In genomic region chr1:198612471-198613265, GRCh38 we compare ENCODE assay signal across 11 cellular contexts. TPM values are rescaled to one million over a fixed set of nuclear protein-coding genes. Genes with fewer than 3 reads are reported as not detected.
DNase-seq lines count a peak whose midpoint lies in the region; ATAC-seq and TF ChIP-seq lines count a peak whose summit lies in the region.
"Had no signal": no experiment of that assay in that cellular context is flagged by ENCODE, and none has a peak within 500 bp of the region (broad histone marks: within the 10 kb centered on the region; RNA-seq: fewer than 3 reads in every experiment).

No MANE protein-coding gene starts in this region.

- peaks cover 7% of the 10 kb centered on the region for H3K36me3 Mint-ChIP-seq in activated CD4-positive, alpha-beta T cell treated with anti-CD3 and anti-CD28 coated beads, Interleukin-2, amount 10 ng/mL, durations not matched to agents 24 days and 14 days (ENCODE audit: low read depth)
- peaks cover 2% of the 10 kb centered on the region for H3K36me3 Mint-ChIP-seq in activated naive CD8-positive, alpha-beta T cell treated with anti-CD3 and anti-CD28 coated beads, Interleukin-2, amount 10 ng/mL, durations not matched to agents 7 days and 5 days
- H3K36me3 Mint-ChIP-seq in stimulated activated naive B cell treated with anti-CD40 and anti-IgM and Interleukin-4, amounts not matched to agents 10 μg/mL and 1 μg/mL and 100 μg/mL, for 72 hours, result peaks cover 3 to 6% of the 10 kb centered on the region in 2 donors

- TF ChIP-seq POLR2A in thyroid gland (IDR thresholded peaks at IDR 0.05), result no peak

- WGBS in thyroid gland, 2 donors, result 84% methylated on average over 6 of the region's 6 CpGs
- WGBS in psoas muscle, 3 donors, result 83 to 86% (median 85%) methylated on average over 6 of the region's 6 CpGs

- H3K27me3 Mint-ChIP-seq in activated CD4-positive, alpha-beta T cell treated with anti-CD3 and anti-CD28 coated beads, Interleukin-2, amount 10 ng/mL, durations not matched to agents 24 days and 14 days, result no peaks in the 10 kb centered on the region
- H3K27me3 Mint-ChIP-seq in activated naive CD8-positive, alpha-beta T cell treated with anti-CD3 and anti-CD28 coated beads, Interleukin-2, amount 10 ng/mL, durations not matched to agents 7 days and 5 days, result no peaks in the 10 kb centered on the region
- H3K27me3 Mint-ChIP-seq in stimulated activated naive B cell treated with anti-CD40 and anti-IgM and Interleukin-4, amounts not matched to agents 10 μg/mL and 1 μg/mL and 100 μg/mL, for 72 hours, result no peaks in the 10 kb centered on the region

- no peaks in the 10 kb centered on the region for H3K9me3 ChIP-seq in thyroid gland
- H3K9me3 ChIP-seq in psoas muscle, result no peaks in the 10 kb centered on the region

- H3K27me3 ChIP-seq in thyroid gland (no peaks in the 10 kb centered on the region), psoas muscle (ENCODE audit: insufficient read depth in 3 of 3, low read length in 2 of 3) (no peaks in the 10 kb centered on the region)

- no peak overlapping the region for H3K27ac ChIP-seq in thyroid gland
- no peak overlapping the region for H3K27ac ChIP-seq in psoas muscle

- ATAC-seq in HG03432 (IDR thresholded peaks at IDR 0.05; ENCODE audit: unreplicated experiment) (peak; percentile 74), psoas muscle (no peak)
- peak; percentile 44 for ATAC-seq in activated naive CD8-positive, alpha-beta T cell treated with anti-CD3 and anti-CD28 coated beads, Interleukin-2, amount 10 ng/mL, durations not matched to agents 7 days and 5 days (ENCODE audit: low read depth)
- ATAC-seq in stimulated activated naive B cell treated with anti-CD40 and anti-IgM and Interleukin-4, amounts not matched to agents 10 μg/mL and 1 μg/mL and 100 μg/mL, for 72 hours (replicated peaks), result peak; percentile 59 to 77

- H3K4me1 Mint-ChIP-seq in activated CD4-positive, alpha-beta T cell treated with anti-CD3 and anti-CD28 coated beads, Interleukin-2, amount 10 ng/mL, durations not matched to agents 24 days and 14 days, result peaks cover 59% of the 10 kb centered on the region
- peaks cover 55% of the 10 kb centered on the region for H3K4me1 Mint-ChIP-seq in activated naive CD8-positive, alpha-beta T cell treated with anti-CD3 and anti-CD28 coated beads, Interleukin-2, amount 10 ng/mL, durations not matched to agents 7 days and 5 days
- H3K4me1 Mint-ChIP-seq in stimulated activated naive B cell treated with anti-CD40 and anti-IgM and Interleukin-4, amounts not matched to agents 10 μg/mL and 1 μg/mL and 100 μg/mL, for 72 hours, result peaks cover 34 to 70% of the 10 kb centered on the region in 2 donors
- H3K4me1 Mint-ChIP-seq: endodermal cell had no signal

- intact Hi-C loops in activated CD4-positive, alpha-beta T cell treated with anti-CD3 and anti-CD28 coated beads, Interleukin-2, amount 10 ng/mL, durations not matched to agents 24 days and 14 days (cut with micrococcal nuclease), result loop anchor here (1.0 to 10.0 kb wide), 4 partner anchors 9 to 358 kb away; no protein-coding TSS in a partner anchor
- intact Hi-C loops in thyroid gland (cut with DNase I) (no loop called here), psoas muscle (cut with DNase I) (no loop called here)

- peak; percentile 58 for DNase-seq in activated CD4-positive, alpha-beta T cell treated with anti-CD3 and anti-CD28 coated beads, Interleukin-2, amount 10 ng/mL, durations not matched to agents 24 days and 14 days
- DNase-seq in activated CD4-positive, alpha-beta T cell treated with anti-CD3 and anti-CD28 coated beads, Interleukin-2, amount 50 U/mL, for 1 hour, result no peak
- no peak for DNase-seq in activated naive CD8-positive, alpha-beta T cell treated with anti-CD3 and anti-CD28 coated beads, Interleukin-2, amount 10 ng/mL, durations not matched to agents 7 days and 5 days
- DNase-seq in stimulated activated naive B cell treated with anti-CD40 and anti-IgM and Interleukin-4, amounts not matched to agents 10 μg/mL and 1 μg/mL and 100 μg/mL, for 72 hours, result no peak
- DNase-seq in thyroid gland, result no peak
- no peak for DNase-seq in activated CD8-positive, alpha-beta memory T cell treated with anti-CD3 and anti-CD28 coated beads, Interleukin-2, amount 50 U/mL, for 4 hours
- DNase-seq in psoas muscle, result no peak
- DNase-seq: endodermal cell; stimulated activated CD4-positive, alpha-beta T cell treated with anti-CD3 and anti-CD28 coated beads, Interleukin-4, amount 100 ng/mL, for 1 hour had no signal

- H3K27ac Mint-ChIP-seq in activated CD4-positive, alpha-beta T cell treated with anti-CD3 and anti-CD28 coated beads, Interleukin-2, amount 10 ng/mL, durations not matched to agents 24 days and 14 days, result peak overlapping the region; percentile 94
- H3K27ac Mint-ChIP-seq in activated naive CD8-positive, alpha-beta T cell treated with anti-CD3 and anti-CD28 coated beads, Interleukin-2, amount 10 ng/mL, durations not matched to agents 7 days and 5 days, result peak overlapping the region; percentile 91
- H3K27ac Mint-ChIP-seq in stimulated activated naive B cell treated with anti-CD40 and anti-IgM and Interleukin-4, amounts not matched to agents 10 μg/mL and 1 μg/mL and 100 μg/mL, for 72 hours, result peak overlapping the region; percentile 89
- H3K27ac Mint-ChIP-seq: endodermal cell had no signal

- H3K4me1 ChIP-seq in thyroid gland, result no peaks in the 10 kb centered on the region
- H3K4me1 ChIP-seq in psoas muscle, result no peaks in the 10 kb centered on the region

- H3K4me3 ChIP-seq in thyroid gland (replicated peaks in 1 of 3) (no peak overlapping the region), psoas muscle (no peak overlapping the region)

- peaks cover 3% of the 10 kb centered on the region for H3K9me3 Mint-ChIP-seq in activated CD4-positive, alpha-beta T cell treated with anti-CD3 and anti-CD28 coated beads, Interleukin-2, amount 10 ng/mL, durations not matched to agents 24 days and 14 days
- H3K9me3 Mint-ChIP-seq in activated naive CD8-positive, alpha-beta T cell treated with anti-CD3 and anti-CD28 coated beads, Interleukin-2, amount 10 ng/mL, durations not matched to agents 7 days and 5 days, result no peaks in the 10 kb centered on the region
- peaks cover 0 to 3% of the 10 kb centered on the region in 2 donors for H3K9me3 Mint-ChIP-seq in stimulated activated naive B cell treated with anti-CD40 and anti-IgM and Interleukin-4, amounts not matched to agents 10 μg/mL and 1 μg/mL and 100 μg/mL, for 72 hours
- H3K9me3 Mint-ChIP-seq: endodermal cell had no signal

- no peaks in the 10 kb centered on the region for H3K36me3 ChIP-seq in thyroid gland
- no peaks in the 10 kb centered on the region for H3K36me3 ChIP-seq in psoas muscle (ENCODE audit: insufficient read depth in 1 of 2, low read depth in 1 of 2)

- peak overlapping the region; percentile 83 for H3K4me3 Mint-ChIP-seq in activated CD4-positive, alpha-beta T cell treated with anti-CD3 and anti-CD28 coated beads, Interleukin-2, amount 10 ng/mL, durations not matched to agents 24 days and 14 days
- H3K4me3 Mint-ChIP-seq in activated naive CD8-positive, alpha-beta T cell treated with anti-CD3 and anti-CD28 coated beads, Interleukin-2, amount 10 ng/mL, durations not matched to agents 7 days and 5 days, result peak overlapping the region; percentile 82
- H3K4me3 Mint-ChIP-seq in stimulated activated naive B cell treated with anti-CD40 and anti-IgM and Interleukin-4, amounts not matched to agents 10 μg/mL and 1 μg/mL and 100 μg/mL, for 72 hours, result peak overlapping the region; percentile 68 to 78
- H3K4me3 Mint-ChIP-seq: endodermal cell had no signal

- POLR2A ChIA-PET in activated naive CD8-positive, alpha-beta T cell treated with anti-CD3 and anti-CD28 coated beads, Interleukin-2, amount 10 ng/mL, durations not matched to agents 7 days and 5 days (lab: Charles Lee), result interaction anchor here (0.7 to 1.9 kb wide), 4 partner anchors 9 to 78 kb away, joined by 3 to 14 read pairs (median 4); partner anchors contain the start of gene PTPRC

- TF ChIP-seq CTCF in thyroid gland (IDR thresholded peaks at IDR 0.05) (no peak), psoas muscle (IDR thresholded peaks at IDR 0.05) (no peak)

RNA-seq across cellular contexts. Expression of gene PTPRC, which starts 26.2 kb away (rescaled TPM):
- 436 and 438 TPM in 2 replicates for total RNA-seq in activated CD4-positive, alpha-beta T cell treated with anti-CD3 and anti-CD28 coated beads, Interleukin-2, amount 10 ng/mL, durations not matched to agents 24 days and 14 days
- 100 to 1,000 TPM; 828 to 854 TPM for total RNA-seq in activated naive CD8-positive, alpha-beta T cell treated with anti-CD3 and anti-CD28 coated beads, Interleukin-2, amount 10 ng/mL, durations not matched to agents 7 days and 5 days
- total RNA-seq in thyroid gland (10 to 100 TPM; 11.5 to 23.8 (median 16.9) TPM), psoas muscle (1 to 10 TPM; 3.9 to 7.0 (median 4.9) TPM)
- polyA plus RNA-seq in psoas muscle, result under 1 TPM; 0.42 to 0.63 (median 0.51) TPM
- total RNA-seq: A673 had no signal

Comparison
In these comparisons a context has a peak if more than half of its experiments do, and no peak if none do; other contexts are left out.
1. ATAC-seq: peak in HG03432 (single experiment), activated naive CD8-positive, alpha-beta T cell treated with anti-CD3 and anti-CD28 coated beads, Interleukin-2, amount 10 ng/mL, durations not matched to agents 7 days and 5 days (single experiment) and stimulated activated naive B cell treated with anti-CD40 and anti-IgM and Interleukin-4, amounts not matched to agents 10 μg/mL and 1 μg/mL and 100 μg/mL, for 72 hours (2 of 2); none in psoas muscle (0 of 4).
2. RNA of gene PTPRC, which starts 26.2 kb away (total RNA-seq): 828 to 854 TPM in activated naive CD8-positive, alpha-beta T cell treated with anti-CD3 and anti-CD28 coated beads, Interleukin-2, amount 10 ng/mL, durations not matched to agents 7 days and 5 days and 436 to 438 TPM in activated CD4-positive, alpha-beta T cell treated with anti-CD3 and anti-CD28 coated beads, Interleukin-2, amount 10 ng/mL, durations not matched to agents 24 days and 14 days; 11.5 to 23.8 TPM in thyroid gland and 3.9 to 7.0 TPM in psoas muscle; every median in the first group is over 10 times any median in the second.
3. Peak in every context shown above with its lines, with median percentiles within 50 percentile points of each other: H3K27ac Mint-ChIP-seq and H3K4me3 Mint-ChIP-seq.